ENCODE assay signal across 1 cellular context in the genomic region with DNA sequence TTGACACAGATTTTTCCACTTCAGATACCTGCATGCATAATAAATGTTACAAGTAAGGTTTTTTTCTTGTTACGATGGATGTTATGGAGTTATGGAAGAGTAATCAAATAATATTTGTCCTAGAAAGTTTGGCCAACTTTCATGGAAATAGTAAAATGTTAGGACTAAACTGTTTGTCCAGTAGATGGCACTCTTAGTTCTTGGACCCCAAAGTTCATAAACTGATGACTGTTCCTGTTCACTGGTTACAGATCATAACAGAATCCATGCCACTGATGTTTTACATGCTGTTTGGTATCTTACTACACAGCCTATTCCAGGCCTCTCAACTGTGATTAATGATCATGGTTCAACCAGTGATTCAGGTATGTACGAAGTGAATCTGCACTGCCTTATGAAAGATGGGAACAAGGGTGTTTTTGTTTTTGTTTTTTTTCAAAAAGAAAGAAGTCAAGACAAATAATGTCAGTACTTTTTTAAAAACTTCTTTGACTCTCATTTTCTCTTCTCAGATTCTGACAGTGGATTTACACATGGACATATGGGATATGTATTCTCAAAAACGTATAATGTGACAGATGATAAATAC.
TF ChIP-seq lines count a peak whose summit lies in the region.

No MANE protein-coding gene starts in this region.

TF ChIP-seq in K562, 482 proteins besides CTCF, POLR2A, EP300 and RAD21 (continued from another document):
- TF ChIP-seq, protein P1, sequence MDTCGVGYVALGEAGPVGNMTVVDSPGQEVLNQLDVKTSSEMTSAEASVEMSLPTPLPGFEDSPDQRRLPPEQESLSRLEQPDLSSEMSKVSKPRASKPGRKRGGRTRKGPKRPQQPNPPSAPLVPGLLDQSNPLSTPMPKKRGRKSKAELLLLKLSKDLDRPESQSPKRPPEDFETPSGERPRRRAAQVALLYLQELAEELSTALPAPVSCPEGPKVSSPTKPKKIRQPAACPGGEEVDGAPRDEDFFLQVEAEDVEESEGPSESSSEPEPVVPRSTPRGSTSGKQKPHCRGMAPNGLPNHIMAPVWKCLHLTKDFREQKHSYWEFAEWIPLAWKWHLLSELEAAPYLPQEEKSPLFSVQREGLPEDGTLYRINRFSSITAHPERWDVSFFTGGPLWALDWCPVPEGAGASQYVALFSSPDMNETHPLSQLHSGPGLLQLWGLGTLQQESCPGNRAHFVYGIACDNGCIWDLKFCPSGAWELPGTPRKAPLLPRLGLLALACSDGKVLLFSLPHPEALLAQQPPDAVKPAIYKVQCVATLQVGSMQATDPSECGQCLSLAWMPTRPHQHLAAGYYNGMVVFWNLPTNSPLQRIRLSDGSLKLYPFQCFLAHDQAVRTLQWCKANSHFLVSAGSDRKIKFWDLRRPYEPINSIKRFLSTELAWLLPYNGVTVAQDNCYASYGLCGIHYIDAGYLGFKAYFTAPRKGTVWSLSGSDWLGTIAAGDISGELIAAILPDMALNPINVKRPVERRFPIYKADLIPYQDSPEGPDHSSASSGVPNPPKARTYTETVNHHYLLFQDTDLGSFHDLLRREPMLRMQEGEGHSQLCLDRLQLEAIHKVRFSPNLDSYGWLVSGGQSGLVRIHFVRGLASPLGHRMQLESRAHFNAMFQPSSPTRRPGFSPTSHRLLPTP (IDR thresholded peaks at IDR 0.05; ENCODE audit: borderline replicate concordance, extremely low read depth, insufficient read length): no peak
- TF ChIP-seq MEF2A (IDR thresholded peaks at IDR 0.05; ENCODE audit: control insufficient read depth, low read depth, low read length) (no peak), HDGF (IDR thresholded peaks at IDR 0.05) (no peak), TSC22D4 (tag; IDR thresholded peaks at IDR 0.05) (no peak), BRF1 (IDR thresholded peaks at IDR 0.05; ENCODE audit: borderline replicate concordance, extremely low read depth, insufficient read length) (no peak), ERF (CRISPR knock-in tag; IDR thresholded peaks at IDR 0.05) (no peak)
